In genomic region chr2:188047760-188048159, GRCh38 we compare ENCODE assay signal across 21 cellular contexts.
DNase-seq lines count a peak whose midpoint lies in the region; ATAC-seq, FAIRE-seq and TF ChIP-seq lines count a peak whose summit lies in the region.
"Had no signal": no experiment of that assay in that cellular context is flagged by ENCODE, and none has a peak within 500 bp of the region (broad histone marks: within the 10 kb centered on the region; RNA-seq: fewer than 3 reads in every experiment).

No MANE protein-coding gene starts in this region.

- H3K27me3 ChIP-seq in GM23338 (ENCODE audit: insufficient read depth) (no peaks in the 10 kb centered on the region), small intestine (ENCODE audit: control insufficient read depth in 2 of 2, insufficient read depth in 2 of 2, low read length in 2 of 2) (no peaks in the 10 kb centered on the region), ascending aorta (no peaks in the 10 kb centered on the region)
- H3K27me3 ChIP-seq in CD4-positive, alpha-beta T cell (ENCODE audit: control insufficient read depth, insufficient read depth, low read length): no peaks in the 10 kb centered on the region
- H3K27me3 ChIP-seq: BE2C; BLaER1 treated with 17β-estradiol and CSF1 and Interleukin-3, amounts not matched to agents 10 nM and 100 nM had no signal

- no peak for ATAC-seq in GM23338
- ATAC-seq in CD4-positive, alpha-beta T cell (ENCODE audit: poor library complexity): no peak
- ATAC-seq: A549 had no signal

- peak overlapping the region; percentile 35; the same call in 1 of the 2 replicates for H3K27ac Mint-ChIP-seq in GM23338
- H3K27ac Mint-ChIP-seq in CD4-positive, alpha-beta T cell: no peak overlapping the region
- H3K27ac Mint-ChIP-seq: CD14-positive monocyte; CD4-positive, alpha-beta memory T cell had no signal

- DNase-seq in GM23338 (ENCODE audit: low spot score): no peak
- DNase-seq in NCI-H69 (lab: John Stamatoyannopoulos, UW): peak; percentile 51
- no peak for DNase-seq in frontal cortex (ENCODE audit: low spot score in 2 of 2)
- DNase-seq in small intestine: no peak
- DNase-seq in ascending aorta (ENCODE audit: low spot score in 2 of 2): no peak
- no peak for DNase-seq in CD4-positive, alpha-beta T cell
- DNase-seq in NCI-H2196 treated with DMSO at 0.1 percent for 48 hours (lab: John Stamatoyannopoulos, UW; ENCODE audit: unreplicated experiment): no peak
- DNase-seq: 8988T; ACHN; AML-193; BE2C; Calu3; CD4-positive, alpha-beta memory T cell; COR-L47; DMS53; DMS79 treated with DMSO at 0.1 percent for 48 hours had no signal

- H3K4me1 ChIP-seq in GM23338 (ENCODE audit: insufficient read depth) (peaks cover 36% of the 10 kb centered on the region), small intestine (ENCODE audit: control insufficient read depth in 2 of 2, insufficient read depth in 1 of 2, low read depth in 1 of 2, low read length in 1 of 2) (no peaks in the 10 kb centered on the region), ascending aorta (no peaks in the 10 kb centered on the region)
- H3K4me1 ChIP-seq: A549; BE2C; BLaER1 treated with 17β-estradiol and CSF1 and Interleukin-3, amounts not matched to agents 10 nM and 100 nM had no signal

- no peak overlapping the region for H3K4me2 ChIP-seq in GM23338
- H3K4me2 ChIP-seq: A549; BLaER1 treated with 17β-estradiol and CSF1 and Interleukin-3, amounts not matched to agents 10 nM and 100 nM had no signal

- peaks cover 5% of the 10 kb centered on the region for H3K27me3 Mint-ChIP-seq in GM23338 (ENCODE audit: insufficient read depth, low read depth, poor library complexity)
- no peaks in the 10 kb centered on the region for H3K27me3 Mint-ChIP-seq in CD4-positive, alpha-beta T cell
- H3K27me3 Mint-ChIP-seq: CD4-positive, alpha-beta memory T cell had no signal

- H3K4me3 ChIP-seq in GM23338: no peak overlapping the region
- H3K4me3 ChIP-seq in small intestine (ENCODE audit: low read depth in 1 of 2, low read length in 2 of 2): no peak overlapping the region
- no peak overlapping the region for H3K4me3 ChIP-seq in ascending aorta
- H3K4me3 ChIP-seq: A549; BLaER1 treated with 17β-estradiol and CSF1 and Interleukin-3, amounts not matched to agents 10 nM and 100 nM; HAP-1 had no signal

- intact Hi-C loops in ascending aorta (cut with DNase I): no loop called here
- intact Hi-C loops in CD4-positive, alpha-beta T cell (cut with DNase I, micrococcal nuclease): no loop called here

- peaks cover 37% of the 10 kb centered on the region for H3K4me1 Mint-ChIP-seq in GM23338
- H3K4me1 Mint-ChIP-seq in CD4-positive, alpha-beta T cell (ENCODE audit: low read depth): no peaks in the 10 kb centered on the region
- H3K4me1 Mint-ChIP-seq: CD14-positive monocyte; CD4-positive, alpha-beta memory T cell had no signal

- no peaks in the 10 kb centered on the region for H4K20me1 ChIP-seq in GM23338 (replicated peaks; ENCODE audit: insufficient read depth)
- H4K20me1 ChIP-seq: BLaER1 treated with 17β-estradiol and CSF1 and Interleukin-3, amounts not matched to agents 10 nM and 100 nM had no signal

- no peaks in the 10 kb centered on the region for H3K79me2 ChIP-seq in GM23338 (replicated peaks; ENCODE audit: insufficient read depth)

- H3K27ac ChIP-seq in GM23338 (ENCODE audit: low read depth): no peak overlapping the region
- H3K27ac ChIP-seq in small intestine (ENCODE audit: low read depth in 1 of 2, low read length in 1 of 2): no peak overlapping the region
- no peak overlapping the region for H3K27ac ChIP-seq in ascending aorta
- no peak overlapping the region for H3K27ac ChIP-seq in CD4-positive, alpha-beta T cell (ENCODE audit: low read depth, low read length)
- H3K27ac ChIP-seq: A549; BLaER1 treated with 17β-estradiol and CSF1 and Interleukin-3, amounts not matched to agents 10 nM and 100 nM had no signal

- H3K9me3 ChIP-seq in small intestine (ENCODE audit: control insufficient read depth, low read depth) (no peaks in the 10 kb centered on the region), ascending aorta (no peaks in the 10 kb centered on the region)
- no peaks in the 10 kb centered on the region for H3K9me3 ChIP-seq in CD4-positive, alpha-beta T cell (ENCODE audit: control insufficient read depth, low read length)
- H3K9me3 ChIP-seq: A549, BE2C, HAP-1 had no signal

- no peak overlapping the region for H3K4me3 Mint-ChIP-seq in GM23338
- no peak overlapping the region for H3K4me3 Mint-ChIP-seq in CD4-positive, alpha-beta T cell
- H3K4me3 Mint-ChIP-seq: CD14-positive monocyte; CD4-positive, alpha-beta memory T cell had no signal

- 58 to 78% (median 74%) methylated on average over 2 of the region's 2 CpGs for WGBS in small intestine, 3 donors

- no peaks in the 10 kb centered on the region for H3K9me2 ChIP-seq in GM23338 (ENCODE audit: insufficient read depth)

- peaks cover 28% of the 10 kb centered on the region; the same call in 2 of the 3 replicates for H3K36me3 Mint-ChIP-seq in GM23338 (ENCODE audit: low read depth)
- H3K36me3 Mint-ChIP-seq in CD4-positive, alpha-beta T cell (ENCODE audit: low read depth): no peaks in the 10 kb centered on the region
- H3K36me3 Mint-ChIP-seq: CD14-positive monocyte; CD4-positive, alpha-beta memory T cell had no signal

- no peak overlapping the region for H2AFZ ChIP-seq in GM23338

- CTCF ChIA-PET in CD4-positive, alpha-beta T cell (lab: Charles Lee): no interaction called here

- FAIRE-seq in frontal cortex (lab: Jason Lieb, UNC) (peak; percentile 37), small intestine (lab: Jason Lieb, UNC) (peak; percentile 30)
- FAIRE-seq: A549, GM12892 had no signal

- TF ChIP-seq CTCF in GM23338 (conservative IDR thresholded peaks at IDR 0.05; ENCODE audit: low read depth in 2 of 2) (no peak), ascending aorta (IDR thresholded peaks at IDR 0.05) (no peak)
- no peak for TF ChIP-seq CTCF in CD4-positive, alpha-beta T cell (IDR thresholded peaks at IDR 0.05)

- peaks cover 6% of the 10 kb centered on the region; the same call in 2 of the 3 replicates for H3K9me3 Mint-ChIP-seq in GM23338
- peaks cover 1% of the 10 kb centered on the region for H3K9me3 Mint-ChIP-seq in CD4-positive, alpha-beta T cell

- H3F3A ChIP-seq in GM23338 (replicated peaks; ENCODE audit: low read depth): no peaks in the 10 kb centered on the region

- H3K36me3 ChIP-seq in GM23338 (ENCODE audit: insufficient read depth) (no peaks in the 10 kb centered on the region), small intestine (ENCODE audit: control insufficient read depth in 2 of 2, insufficient read depth in 2 of 2, low read length in 2 of 2) (no peaks in the 10 kb centered on the region), ascending aorta (no peaks in the 10 kb centered on the region)
- H3K36me3 ChIP-seq: BE2C; BLaER1 treated with 17β-estradiol and CSF1 and Interleukin-3, amounts not matched to agents 10 nM and 100 nM; HAP-1 had no signal

- POLR2A ChIA-PET in CD4-positive, alpha-beta T cell (lab: Charles Lee): no interaction called here

TF ChIP-seq in GM23338, 12 proteins besides CTCF, POLR2A, EP300 and RAD21 (continues in another document):
- TF ChIP-seq ZNF331 (CRISPR knock-in tag; IDR thresholded peaks at IDR 0.05; ENCODE audit: low read depth) (no peak), POLR2AphosphoS5 (IDR thresholded peaks at IDR 0.05; ENCODE audit: low read depth) (no peak), EZH2phosphoT487 (IDR thresholded peaks at IDR 0.05; ENCODE audit: unreplicated experiment) (no peak), ZNF114 (CRISPR knock-in tag; IDR thresholded peaks at IDR 0.05) (no peak)
